Comparison of ENCODE assay signal across 8 cellular contexts in the genomic region with DNA sequence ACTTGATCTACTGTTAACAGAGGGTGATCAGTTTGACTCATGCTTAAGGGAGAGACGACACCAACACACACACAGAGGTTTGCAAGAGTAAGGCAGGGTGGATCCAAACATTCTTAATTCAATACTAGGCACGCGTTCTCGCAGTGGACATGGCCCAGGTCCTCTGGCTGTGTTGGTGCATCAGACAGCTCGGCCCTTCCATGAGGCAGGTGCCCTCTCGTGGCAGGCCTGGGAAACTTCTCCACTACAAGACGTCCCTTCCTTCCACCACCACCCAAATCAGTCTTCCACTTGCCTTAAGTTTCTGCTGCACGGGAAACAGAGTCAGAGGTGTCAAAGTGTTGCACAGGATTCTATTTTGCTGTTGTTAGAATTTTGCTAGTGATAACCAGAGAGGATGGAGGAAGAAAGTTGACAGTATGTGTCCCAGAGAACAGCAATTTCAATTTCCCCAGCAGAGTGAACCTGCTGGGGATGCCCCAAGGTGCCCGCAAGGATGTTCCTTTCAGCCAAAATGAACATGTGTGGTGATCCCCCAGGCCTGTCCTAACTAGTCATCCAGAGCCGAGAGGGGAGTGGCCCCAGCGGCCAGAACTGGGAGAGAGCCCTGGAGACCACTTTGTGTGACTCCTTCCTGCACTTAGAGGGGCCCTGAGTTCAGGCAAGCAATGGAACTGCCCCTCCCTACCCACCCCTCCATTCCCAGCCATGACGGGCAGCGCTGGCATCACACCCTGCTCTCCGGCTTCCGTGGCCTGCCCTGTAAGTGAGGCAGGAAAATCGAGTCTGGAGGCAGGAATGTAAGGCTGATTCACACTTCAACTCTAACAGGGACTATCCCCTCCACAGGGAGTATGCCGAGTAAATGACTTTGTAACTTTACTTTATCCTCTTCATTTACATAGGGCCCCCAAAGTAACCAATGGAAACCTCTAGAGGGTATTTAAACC. TPM values are rescaled to one million over a fixed set of nuclear protein-coding genes. Genes with fewer than 3 reads are reported as not detected.
A peak's percentile ranks its signal among the peaks of the same experiment; 100 is the strongest.
DNase-seq lines count a peak whose midpoint lies in the region; ATAC-seq and TF ChIP-seq lines count a peak whose summit lies in the region.

No MANE protein-coding gene starts in this region.

- ATAC-seq in esophagus mucosa (peak; percentile 78), natural killer cell (peak; percentile 59 to 70 (median 61)), GM19452 (IDR thresholded peaks at IDR 0.05; ENCODE audit: unreplicated experiment) (no peak)

- H3K27ac Mint-ChIP-seq in HFFc6 (no peak overlapping the region), natural killer cell (peak overlapping the region in 1 of 2 donors; percentile 29)

- TF ChIP-seq CTCF in HFFc6 (IDR thresholded peaks at IDR 0.05) (peak; percentile 82), natural killer cell (IDR thresholded peaks at IDR 0.05) (peak; percentile 59)

- H3K36me3 Mint-ChIP-seq in HFFc6 (ENCODE audit: low read depth) (peaks cover 5% of the 10 kb centered on the region; the same call in 1 of the 2 replicates), natural killer cell (no peaks in the 10 kb centered on the region)

- H3K27me3 Mint-ChIP-seq in HFFc6 (ENCODE audit: insufficient read depth) (peaks cover 3% of the 10 kb centered on the region; the same call in 1 of the 2 replicates), natural killer cell (ENCODE audit: low read depth in 2 of 2) (no peaks in the 10 kb centered on the region)

- intact Hi-C loops in natural killer cell (cut with micrococcal nuclease), result loop anchor here (1.0 kb wide), 1 partner anchor 178 kb away; no protein-coding TSS in a partner anchor

- H3K9me3 Mint-ChIP-seq in HFFc6 (no peaks in the 10 kb centered on the region), natural killer cell (no peaks in the 10 kb centered on the region)

- DNase-seq in Daoy (ENCODE audit: low read depth) (peak; percentile 83), HFFc6 (peak; percentile 46), NOMO-1 (lab: John Stamatoyannopoulos, UW; ENCODE audit: unreplicated experiment in 2 of 2) (peak; percentile 21 to 28), activated T-cell treated with anti-CD3 and anti-CD28 coated beads for 1 hour (ENCODE audit: low read depth) (peak; percentile 52), natural killer cell (no peak)
- peak; percentile 26 for DNase-seq in stimulated activated naive CD4-positive, alpha-beta T cell treated with Interleukin-2 at 50 U/mL for 16 hours (lab: John Stamatoyannopoulos, UW)

- H3K4me3 Mint-ChIP-seq in HFFc6 (peak overlapping the region; percentile 49; the same call in 1 of the 2 replicates), natural killer cell (no peak overlapping the region)

- H3K4me1 Mint-ChIP-seq in HFFc6 (ENCODE audit: low read depth) (0 out of 2 replicates have a peak, but pooled peaks cover 5% of the 10 kb centered on the region), natural killer cell (no peaks in the 10 kb centered on the region)

RNA-seq across cellular contexts. Expression of a gene that starts 34.8 kb away (rescaled TPM):
- total RNA-seq in Daoy (2014; rRNA removed; shearing (Covaris generic)), result 38.7 and 84.1 TPM in 2 replicates
- total RNA-seq in HFFc6 (2021; fragmentation: NEBNext Ultra II Directional; extraction: Animal tissue kit (Norgen Biotek cat#: 25700)), result 1 to 10 TPM in 2 of 6 experiments, under 1 TPM in 4; 0.61 to 1.2 (median 0.85) TPM
- 36.9 TPM for total RNA-seq in esophagus mucosa
- total RNA-seq in natural killer cell, result 10 to 100 TPM; 22.7 to 67.0 (median 60.6) TPM

RNA-seq across cellular contexts. Expression of a gene that starts 47.1 kb away (rescaled TPM):
- 7.3 and 9.0 TPM in 2 replicates for total RNA-seq in Daoy (2014; rRNA removed; shearing (Covaris generic))
- total RNA-seq in HFFc6 (2021; fragmentation: NEBNext Ultra II Directional; extraction: Animal tissue kit (Norgen Biotek cat#: 25700)), result not detected
- 41.6 TPM for total RNA-seq in esophagus mucosa
- total RNA-seq in natural killer cell, result not detected

Comparison
In these comparisons a context has a peak if more than half of its experiments do, and no peak if none do; other contexts are left out.
1. RNA of a gene that starts 34.8 kb away (total RNA-seq): 22.7 to 67.0 TPM in natural killer cell, 38.7 to 84.1 TPM in Daoy and 36.9 TPM in esophagus mucosa (single experiment); 0.61 to 1.2 TPM in HFFc6; every median in the first group is over 10 times any median in the second.